In genomic region chr2:217218269-217219140, GRCh38 we compare ENCODE assay signal across 9 cellular contexts.
DNase-seq lines count a peak whose midpoint lies in the region; ATAC-seq, FAIRE-seq and TF ChIP-seq lines count a peak whose summit lies in the region.
"Had no signal": no experiment of that assay in that cellular context is flagged by ENCODE, and none has a peak within 500 bp of the region (broad histone marks: within the 10 kb centered on the region; RNA-seq: fewer than 3 reads in every experiment).

No MANE protein-coding gene starts in this region.

- ATAC-seq in left cardiac atrium, result peak; percentile 71 to 74

- intact Hi-C loops in left cardiac atrium (cut with DNase I), result no loop called here

- H3K9ac ChIP-seq in Loucy (ENCODE audit: low read depth, low read length, poor library complexity, severe bottlenecking), result peak overlapping the region; percentile 23

- DNase-seq in GM18507 (ENCODE audit: extremely low spot score, insufficient read length, low read depth) (peak; percentile 17), H4 (ENCODE audit: low spot score) (peak; percentile 60), left cardiac atrium (no peak), retina (no peak), SW 1271 (lab: John Stamatoyannopoulos, UW) (no peak), mucosa of gallbladder (ENCODE audit: low spot score) (no peak)
- no peak for DNase-seq in effector CD8-positive, alpha-beta T cell (lab: John Stamatoyannopoulos, UW)

- peaks cover 4% of the 10 kb centered on the region; the same call in 1 of the 2 replicates for H3F3A ChIP-seq in Loucy (ENCODE audit: low read depth)

- no peaks in the 10 kb centered on the region for H4K20me1 ChIP-seq in Loucy (ENCODE audit: insufficient read depth, low read length, poor library complexity, severe bottlenecking)

- no peak overlapping the region for H2AFZ ChIP-seq in Loucy (ENCODE audit: low read length)

- no peak for TF ChIP-seq CTCF in Loucy (conservative IDR thresholded peaks at IDR 0.05; ENCODE audit: low read length)

- FAIRE-seq in GM18507 (lab: Jason Lieb, UNC), result peak; percentile 96
- FAIRE-seq: endometrium had no signal

- H3K27me3 ChIP-seq in Loucy (ENCODE audit: insufficient read depth, low read length, poor library complexity, severe bottlenecking), result no peaks in the 10 kb centered on the region

- H3K4me1 ChIP-seq in Loucy (ENCODE audit: insufficient read depth, low read length, poor library complexity, severe bottlenecking), result peaks cover 53% of the 10 kb centered on the region

- H3K79me2 ChIP-seq in Loucy (ENCODE audit: insufficient read depth, low read length), result no peaks in the 10 kb centered on the region

- peak overlapping the region; percentile 38 for H3K4me3 ChIP-seq in Loucy (ENCODE audit: low read length, poor library complexity, severe bottlenecking)

- H3K9me2 ChIP-seq in Loucy (replicated peaks; ENCODE audit: low read depth, low read length), result no peaks in the 10 kb centered on the region

- H3K4me2 ChIP-seq in Loucy (ENCODE audit: low read depth, low read length, poor library complexity, severe bottlenecking), result peak overlapping the region; percentile 68

- H3K36me3 ChIP-seq in Loucy (ENCODE audit: insufficient read depth, low read length), result no peaks in the 10 kb centered on the region

- H3K9me3 ChIP-seq in Loucy (ENCODE audit: insufficient read depth, low read depth, low read length), result no peaks in the 10 kb centered on the region

Comparison
In these comparisons a context has a peak if more than half of its experiments do, and no peak if none do; other contexts are left out.
1. DNase-seq: peak in GM18507 (single experiment) and H4 (single experiment); none in left cardiac atrium (single experiment), retina (single experiment), SW 1271 (0 of 2), effector CD8-positive, alpha-beta T cell (single experiment) and mucosa of gallbladder (single experiment).